ENCODE assay signal across 21 cellular contexts in genomic region chr12:132363661-132364347, GRCh38. TPM values are rescaled to one million over a fixed set of nuclear protein-coding genes. Genes with fewer than 3 reads are reported as not detected.
DNase-seq lines count a peak whose midpoint lies in the region; ATAC-seq, FAIRE-seq and TF ChIP-seq lines count a peak whose summit lies in the region.
"Had no signal": no experiment of that assay in that cellular context is flagged by ENCODE, and none has a peak within 500 bp of the region (broad histone marks: within the 10 kb centered on the region; RNA-seq: fewer than 3 reads in every experiment).

No MANE protein-coding gene starts in this region.

- no peak overlapping the region for H3K4me3 ChIP-seq in BLaER1 treated with 17β-estradiol and CSF1 and Interleukin-3, amounts not matched to agents 10 nM and 100 nM
- no peak overlapping the region for H3K4me3 ChIP-seq in Peyer's patch
- no peak overlapping the region for H3K4me3 ChIP-seq in kidney (ENCODE audit: low read length in 2 of 2)
- H3K4me3 ChIP-seq in parathyroid adenoma (ENCODE audit: low read depth, low read length) = no peak overlapping the region
- H3K4me3 ChIP-seq: GM12878, SJCRH30 had no signal

- peak overlapping the region; percentile 45 to 69 (median 62) for H3K4me2 ChIP-seq in BLaER1 treated with 17β-estradiol and CSF1 and Interleukin-3, amounts not matched to agents 10 nM and 100 nM
- peak overlapping the region; percentile 42 for H3K4me2 ChIP-seq in parathyroid adenoma (ENCODE audit: low read length)

- peaks cover 0 to 16% (median 0%) of the 10 kb centered on the region in 11 experiments; a peak in 4 of 22 replicates for H4K20me1 ChIP-seq in BLaER1 treated with 17β-estradiol and CSF1 and Interleukin-3, amounts not matched to agents 10 nM and 100 nM

- DNase-seq in Peyer's patch = peak in 2 of 3 donors; percentile 29 to 33
- DNase-seq in kidney = peak; percentile 45
- DNase-seq in activated T-cell treated with anti-CD3 and anti-CD28 coated beads for 4 hours = no peak
- no peak for DNase-seq in activated CD4-positive, alpha-beta T cell treated with anti-CD3 and anti-CD28 coated beads, Interleukin-2, amount 10 ng/mL, durations not matched to agents 7 days and 5 days
- DNase-seq: DND-41; NCI-H1105; NCI-H1694; NCI-H2081; NCI-H2171; NCI-H345; NCI-H524; NCI-H774; NK-92 treated with Interleukin-12 subunit alpha and Interleukin-12 subunit beta, amount 100 ng/mL, for 24 hours; SJCRH30 had no signal

- peaks cover 2% of the 10 kb centered on the region for H3K36me3 Mint-ChIP-seq in activated CD4-positive, alpha-beta T cell treated with anti-CD3 and anti-CD28 coated beads, Interleukin-2, amount 10 ng/mL, durations not matched to agents 7 days and 5 days (ENCODE audit: low read depth)

- H3K4me3 Mint-ChIP-seq in activated CD4-positive, alpha-beta T cell treated with anti-CD3 and anti-CD28 coated beads, Interleukin-2, amount 10 ng/mL, durations not matched to agents 7 days and 5 days = no peak overlapping the region

- H3K9me3 ChIP-seq in BLaER1 treated with 17β-estradiol and CSF1 and Interleukin-3, amounts not matched to agents 10 nM and 100 nM (replicated peaks in 1 of 11) = peaks cover 0 to 9% (median 0%) of the 10 kb centered on the region in 11 experiments; a peak in 5 of 22 replicates
- H3K9me3 ChIP-seq in Peyer's patch (no peaks in the 10 kb centered on the region), kidney (ENCODE audit: control insufficient read depth in 1 of 2, low read length in 2 of 2) (no peaks in the 10 kb centered on the region), parathyroid adenoma (ENCODE audit: control insufficient read depth, low read length) (no peaks in the 10 kb centered on the region)
- H3K9me3 ChIP-seq: SJCRH30 had no signal

- H3K27ac ChIP-seq in BLaER1 treated with 17β-estradiol and CSF1 and Interleukin-3, amounts not matched to agents 10 nM and 100 nM = peak overlapping the region in 1 of 11 experiments; percentile 40; a peak in 2 of 22 replicates
- no peak overlapping the region for H3K27ac ChIP-seq in Peyer's patch
- H3K27ac ChIP-seq in kidney (ENCODE audit: low read depth in 2 of 2, low read length in 2 of 2) = no peak overlapping the region
- H3K27ac ChIP-seq in parathyroid adenoma = peak overlapping the region; percentile 93
- H3K27ac ChIP-seq: SJCRH30 had no signal

- intact Hi-C loops in kidney (cut with DNase I) = no loop called here

- H3K27me3 Mint-ChIP-seq in activated CD4-positive, alpha-beta T cell treated with anti-CD3 and anti-CD28 coated beads, Interleukin-2, amount 10 ng/mL, durations not matched to agents 7 days and 5 days = no peaks in the 10 kb centered on the region

- peak overlapping the region in 1 of 11 experiments; percentile 33; a peak in 1 of 22 replicates for H3K9ac ChIP-seq in BLaER1 treated with 17β-estradiol and CSF1 and Interleukin-3, amounts not matched to agents 10 nM and 100 nM
- H3K9ac ChIP-seq in kidney (ENCODE audit: low read length in 2 of 2) (no peak overlapping the region), parathyroid adenoma (no peak overlapping the region)

- H3K4me1 ChIP-seq in BLaER1 treated with 17β-estradiol and CSF1 and Interleukin-3, amounts not matched to agents 10 nM and 100 nM = peaks cover 23 to 66% (median 50%) of the 10 kb centered on the region in 10 experiments
- no peaks in the 10 kb centered on the region for H3K4me1 ChIP-seq in Peyer's patch
- no peaks in the 10 kb centered on the region for H3K4me1 ChIP-seq in kidney (ENCODE audit: control insufficient read depth in 1 of 2, insufficient read depth in 1 of 2, low read depth in 1 of 2, low read length in 2 of 2)
- peaks cover 33% of the 10 kb centered on the region for H3K4me1 ChIP-seq in parathyroid adenoma
- H3K4me1 ChIP-seq: SJCRH30 had no signal

- no peaks in the 10 kb centered on the region for H3K79me2 ChIP-seq in parathyroid adenoma

- TF ChIP-seq POLR2A in Peyer's patch (IDR thresholded peaks at IDR 0.05) = no peak

- no peaks in the 10 kb centered on the region for H3K4me1 Mint-ChIP-seq in activated CD4-positive, alpha-beta T cell treated with anti-CD3 and anti-CD28 coated beads, Interleukin-2, amount 10 ng/mL, durations not matched to agents 7 days and 5 days

- FAIRE-seq in kidney (lab: Jason Lieb, UNC) = no peak
- FAIRE-seq: A204.1, D721Med, GM12878 had no signal

- no peak for TF ChIP-seq CTCF in Peyer's patch (IDR thresholded peaks at IDR 0.05)
- TF ChIP-seq CTCF in kidney (IDR thresholded peaks at IDR 0.05; ENCODE audit: borderline replicate concordance, extremely low read depth, insufficient read depth) = no peak
- TF ChIP-seq CTCF in parathyroid adenoma (IDR thresholded peaks at IDR 0.05) = no peak

- peak overlapping the region; percentile 83 for H2AFZ ChIP-seq in parathyroid adenoma

- POLR2A ChIA-PET in activated CD4-positive, alpha-beta T cell treated with anti-CD3 and anti-CD28 coated beads, Interleukin-2, amount 10 ng/mL, durations not matched to agents 7 days and 5 days (lab: Charles Lee) = no interaction called here

- ATAC-seq in GM21515 (IDR thresholded peaks at IDR 0.05; ENCODE audit: unreplicated experiment) (no peak), GM19397 (IDR thresholded peaks at IDR 0.05; ENCODE audit: unreplicated experiment) (no peak)
- ATAC-seq: GM12878 had no signal

- H3K36me3 ChIP-seq in BLaER1 treated with 17β-estradiol and CSF1 and Interleukin-3, amounts not matched to agents 10 nM and 100 nM = no peaks in the 10 kb centered on the region
- no peaks in the 10 kb centered on the region for H3K36me3 ChIP-seq in Peyer's patch
- H3K36me3 ChIP-seq in kidney (ENCODE audit: control insufficient read depth in 1 of 2, insufficient read depth in 2 of 2, low read length in 2 of 2) = no peaks in the 10 kb centered on the region
- H3K36me3 ChIP-seq in parathyroid adenoma (ENCODE audit: control insufficient read depth, insufficient read depth, low read length) = no peaks in the 10 kb centered on the region
- H3K36me3 ChIP-seq: SJCRH30 had no signal

- H3K9me3 Mint-ChIP-seq in activated CD4-positive, alpha-beta T cell treated with anti-CD3 and anti-CD28 coated beads, Interleukin-2, amount 10 ng/mL, durations not matched to agents 7 days and 5 days = peaks cover 7% of the 10 kb centered on the region

- CTCF ChIA-PET in activated CD4-positive, alpha-beta T cell treated with anti-CD3 and anti-CD28 coated beads, Interleukin-2, amount 10 ng/mL, durations not matched to agents 7 days and 5 days (lab: Charles Lee) = no interaction called here

- H3K27ac Mint-ChIP-seq in activated CD4-positive, alpha-beta T cell treated with anti-CD3 and anti-CD28 coated beads, Interleukin-2, amount 10 ng/mL, durations not matched to agents 7 days and 5 days = no peak overlapping the region

- peaks cover 0 to 13% (median 0%) of the 10 kb centered on the region in 11 experiments; a peak in 6 of 22 replicates for H3K27me3 ChIP-seq in BLaER1 treated with 17β-estradiol and CSF1 and Interleukin-3, amounts not matched to agents 10 nM and 100 nM
- H3K27me3 ChIP-seq in Peyer's patch (no peaks in the 10 kb centered on the region), parathyroid adenoma (ENCODE audit: control insufficient read depth, insufficient read depth, low read length) (no peaks in the 10 kb centered on the region)
- H3K27me3 ChIP-seq: SJCRH30 had no signal

RNA-seq across cellular contexts. Expression of gene GALNT9, which starts 34.4 kb away (rescaled TPM):
- total RNA-seq in Peyer's patch (not detected), kidney (20.7 TPM)
- 4.8 TPM for polyA plus RNA-seq in kidney (ENCODE audit: insufficient read depth, low read depth, low replicate concordance)
- total RNA-seq in activated CD4-positive, alpha-beta T cell treated with anti-CD3 and anti-CD28 coated beads, Interleukin-2, amount 10 ng/mL, durations not matched to agents 7 days and 5 days = not detected
- total RNA-seq: GM12878 had no signal

Comparison
In these comparisons a context has a peak if more than half of its experiments do, and no peak if none do; other contexts are left out.
1. DNase-seq: peak in Peyer's patch (2 of 3) and kidney (single experiment); none in activated T-cell treated with anti-CD3 and anti-CD28 coated beads for 4 hours (single experiment) and activated CD4-positive, alpha-beta T cell treated with anti-CD3 and anti-CD28 coated beads, Interleukin-2, amount 10 ng/mL, durations not matched to agents 7 days and 5 days (single experiment).
2. RNA of gene GALNT9, which starts 34.4 kb away (total RNA-seq): 20.7 TPM in kidney (single experiment); not detected in Peyer's patch and not detected in activated CD4-positive, alpha-beta T cell treated with anti-CD3 and anti-CD28 coated beads, Interleukin-2, amount 10 ng/mL, durations not matched to agents 7 days and 5 days; every median in the first group is over 10 times any median in the second.